In genomic region chr1:39398278-39399010, GRCh38 we compare ENCODE assay signal across 8 cellular contexts.
DNase-seq lines count a peak whose midpoint lies in the region; ATAC-seq, FAIRE-seq and TF ChIP-seq lines count a peak whose summit lies in the region.

No MANE protein-coding gene starts in this region.

- no peaks in the 10 kb centered on the region for H3K9me3 ChIP-seq in CD8-positive, alpha-beta T cell (ENCODE audit: low read length)
- H3K9me3 ChIP-seq in muscle layer of duodenum (ENCODE audit: control insufficient read depth in 1 of 2, low read length in 2 of 2) (no peaks in the 10 kb centered on the region), thyroid gland (no peaks in the 10 kb centered on the region)

- POLR2A ChIA-PET in CD8-positive, alpha-beta T cell (lab: Charles Lee) = interaction anchor here (0.8 kb wide), 1 partner anchor 37 kb away, joined by 3 read pairs; no protein-coding TSS in a partner anchor

- H3K9me3 Mint-ChIP-seq in CD8-positive, alpha-beta T cell = no peaks in the 10 kb centered on the region

- CTCF ChIA-PET in CD8-positive, alpha-beta T cell (lab: Charles Lee) = interaction anchor here (0.8 to 4.2 kb wide), 3 partner anchors 10 to 141 kb away, joined by 3 to 25 read pairs (median 3); no protein-coding TSS in a partner anchor

- H3K4me1 ChIP-seq in CD8-positive, alpha-beta T cell (ENCODE audit: insufficient read depth, low read length) = peaks cover 28% of the 10 kb centered on the region
- H3K4me1 ChIP-seq in muscle layer of duodenum (ENCODE audit: control insufficient read depth in 1 of 2, insufficient read depth in 2 of 2, low read length in 2 of 2) = peaks cover 14 to 54% of the 10 kb centered on the region in 2 donors
- H3K4me1 ChIP-seq in thyroid gland = peaks cover 31 to 52% of the 10 kb centered on the region in 2 donors

- peaks cover 55% of the 10 kb centered on the region for H3K4me1 Mint-ChIP-seq in CD8-positive, alpha-beta T cell (ENCODE audit: low read depth)

- peak in 2 of 7 experiments; percentile 14 to 22 for DNase-seq in CD8-positive, alpha-beta T cell
- DNase-seq in HTR-8/SVneo (ENCODE audit: insufficient read length, low spot score) (peak; percentile 83), epidermal melanocyte (ENCODE audit: insufficient read length, low spot score) (peak; percentile 69), thyroid gland (peak; percentile 78 to 87), NCI-H1092 treated with DMSO at 0.1 percent for 48 hours (lab: John Stamatoyannopoulos, UW) (no peak), GM13977 (ENCODE audit: low spot score) (no peak)

- H3K4me3 Mint-ChIP-seq in CD8-positive, alpha-beta T cell = peak overlapping the region; percentile 9

- H3K27me3 ChIP-seq in CD8-positive, alpha-beta T cell (ENCODE audit: insufficient read depth, low read length) = no peaks in the 10 kb centered on the region
- H3K27me3 ChIP-seq in muscle layer of duodenum (ENCODE audit: low read depth, low read length) = no peaks in the 10 kb centered on the region
- no peaks in the 10 kb centered on the region for H3K27me3 ChIP-seq in thyroid gland

- 42 to 44% methylated on average over 6 of the region's 6 CpGs for WGBS in thyroid gland, 2 donors

- peak in 1 of 2 donors; percentile 23 for TF ChIP-seq POLR2A in thyroid gland (IDR thresholded peaks at IDR 0.05)

- no peak for FAIRE-seq in HTR-8/SVneo (lab: Jason Lieb, UNC)

- ATAC-seq in CD8-positive, alpha-beta T cell = peak; percentile 38

- no peak overlapping the region for H3K4me3 ChIP-seq in CD8-positive, alpha-beta T cell (ENCODE audit: low read depth, low read length)
- H3K4me3 ChIP-seq in WI38 (ENCODE audit: low read depth, low read length) = peak overlapping the region; percentile 23; the same call in 1 of the 2 replicates
- no peak overlapping the region for H3K4me3 ChIP-seq in muscle layer of duodenum (ENCODE audit: low read depth in 1 of 2, low read length in 2 of 2)
- H3K4me3 ChIP-seq in thyroid gland (replicated peaks in 1 of 3) = no peak overlapping the region

- in situ Hi-C loops in GM13977 (cut with MboI; ENCODE audit: low pct_unique_long_range_greater_than_20kb, low sequenced_read_pairs, unreplicated experiment) = no loop called here

- TF ChIP-seq CTCF in CD8-positive, alpha-beta T cell (IDR thresholded peaks at IDR 0.05) = no peak
- TF ChIP-seq CTCF in WI38 (IDR thresholded peaks at IDR 0.05; ENCODE audit: low read depth, low read length) (no peak), thyroid gland (IDR thresholded peaks at IDR 0.05) (peak in 3 of 6 experiments; percentile 8 to 38 (median 18)), GM13977 (IDR thresholded peaks at IDR 0.05; ENCODE audit: extremely low read depth, insufficient read depth, missing control alignments) (no peak)

- intact Hi-C loops in CD8-positive, alpha-beta T cell (cut with DNase I, micrococcal nuclease) = no loop called here
- intact Hi-C loops in thyroid gland (cut with DNase I) = no loop called here

- peak overlapping the region; percentile 56 for H3K27ac Mint-ChIP-seq in CD8-positive, alpha-beta T cell

- H3K36me3 ChIP-seq in CD8-positive, alpha-beta T cell (ENCODE audit: insufficient read depth, low read length) = no peaks in the 10 kb centered on the region
- H3K36me3 ChIP-seq in muscle layer of duodenum (ENCODE audit: control insufficient read depth in 1 of 2, insufficient read depth in 2 of 2, low read length in 2 of 2) (no peaks in the 10 kb centered on the region), thyroid gland (no peaks in the 10 kb centered on the region)

- H3K36me3 Mint-ChIP-seq in CD8-positive, alpha-beta T cell = peaks cover 29% of the 10 kb centered on the region

- H3K27ac ChIP-seq in CD8-positive, alpha-beta T cell (ENCODE audit: low read depth, low read length) = no peak overlapping the region
- H3K27ac ChIP-seq in muscle layer of duodenum (ENCODE audit: low read length) (peak overlapping the region; percentile 78), thyroid gland (peak overlapping the region; percentile 81 to 90 (median 86))

- H3K27me3 Mint-ChIP-seq in CD8-positive, alpha-beta T cell (ENCODE audit: low read depth) = no peaks in the 10 kb centered on the region

Comparison
In these comparisons a context has a peak if more than half of its experiments do, and no peak if none do; other contexts are left out.
1. DNase-seq: peak in HTR-8/SVneo (single experiment), epidermal melanocyte (single experiment) and thyroid gland (2 of 2); none in NCI-H1092 treated with DMSO at 0.1 percent for 48 hours (single experiment) and GM13977 (single experiment).